Comparison of ENCODE assay signal across 18 cellular contexts in the genomic region with DNA sequence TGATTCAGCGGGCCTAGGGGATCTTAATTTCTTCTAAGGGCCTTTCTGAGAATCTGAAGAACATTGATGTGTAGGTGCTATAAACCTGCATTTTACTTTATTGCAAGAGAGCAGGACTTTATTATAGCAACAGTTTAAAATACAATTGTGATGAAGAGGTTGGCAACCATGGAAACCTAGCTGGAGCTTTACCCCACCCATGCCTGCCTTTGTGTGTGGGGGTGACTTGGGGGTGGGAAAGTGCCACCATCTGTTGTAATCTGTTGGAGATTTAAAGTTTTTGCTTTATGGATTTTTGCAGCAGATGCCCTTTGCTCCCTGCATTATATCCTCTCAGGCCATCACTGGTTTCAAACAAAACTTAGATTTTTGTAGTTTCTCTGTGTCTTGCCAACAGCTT.
"Had no signal": no experiment of that assay in that cellular context is flagged by ENCODE, and none has a peak within 500 bp of the region (broad histone marks: within the 10 kb centered on the region; RNA-seq: fewer than 3 reads in every experiment).

No MANE protein-coding gene starts in this region.

- H3K4me1 ChIP-seq: neural progenitor cell, right lobe of liver, upper lobe of right lung had no signal

- H3K9me3 Mint-ChIP-seq: activated naive CD4-positive, alpha-beta T cell treated with anti-CD3 and anti-CD28 coated beads for 36 hours; activated T-cell treated with anti-CD3 and anti-CD28 coated beads, Interleukin-2, amount 50 U/mL, for 4 hours; naive thymus-derived CD4-positive, alpha-beta T cell; neural progenitor cell; stimulated activated memory B cell treated with anti-CD40 and anti-IgM and Interleukin-4, amounts not matched to agents 10 μg/mL and 1 μg/mL and 100 μg/mL, for 72 hours; WTC11 had no signal

- H3K36me3 ChIP-seq: neural progenitor cell had no signal

- H3K4me2 ChIP-seq: neural progenitor cell had no signal

- H3K9me3 ChIP-seq: body of pancreas, heart left ventricle, left ventricle myocardium inferior, right lobe of liver, testis, upper lobe of right lung had no signal

- H3K27me3 Mint-ChIP-seq: naive thymus-derived CD4-positive, alpha-beta T cell; stimulated activated memory B cell treated with anti-CD40 and anti-IgM and Interleukin-4, amounts not matched to agents 10 μg/mL and 1 μg/mL and 100 μg/mL, for 72 hours had no signal

- H2AFZ ChIP-seq: neural progenitor cell had no signal

- H3K9ac ChIP-seq: neural progenitor cell had no signal

- ATAC-seq: activated T-cell treated with anti-CD3 and anti-CD28 coated beads, Interleukin-2, amount 50 U/mL, for 4 hours; body of pancreas; heart left ventricle; naive thymus-derived CD4-positive, alpha-beta T cell; right lobe of liver; stimulated activated memory B cell treated with anti-CD40 and anti-IgM and Interleukin-4, amounts not matched to agents 10 μg/mL and 1 μg/mL and 100 μg/mL, for 72 hours; upper lobe of right lung; WTC11 had no signal

- H3K27me3 ChIP-seq: body of pancreas, heart left ventricle, neural progenitor cell, right lobe of liver, testis, upper lobe of right lung had no signal

- H3K27ac ChIP-seq: body of pancreas, heart left ventricle, left ventricle myocardium inferior, neural progenitor cell, right lobe of liver, upper lobe of right lung had no signal

- H3K27ac Mint-ChIP-seq: activated naive CD4-positive, alpha-beta T cell treated with anti-CD3 and anti-CD28 coated beads for 36 hours; WTC11 had no signal

- DNase-seq: activated CD4-positive, alpha-beta T cell treated with anti-CD3 and anti-CD28 coated beads for 4 hours; activated CD8-positive, alpha-beta memory T cell treated with anti-CD3 and anti-CD28 coated beads, Interleukin-2, amount 50 U/mL, for 4 hours; activated naive CD4-positive, alpha-beta T cell treated with anti-CD3 and anti-CD28 coated beads for 36 hours; activated T-cell treated with anti-CD3 and anti-CD28 coated beads, Interleukin-2, amount 50 U/mL, for 4 hours; body of pancreas; erythroblast; heart left ventricle; left ventricle myocardium inferior; mammary epithelial cell; naive thymus-derived CD4-positive, alpha-beta T cell; right lobe of liver; small intestine; stimulated activated CD4-positive, alpha-beta T cell treated with anti-CD3 and anti-CD28 coated beads, Interleukin-4, amount 100 ng/mL, for 4 hours; testis; upper lobe of right lung had no signal

- H3K4me3 Mint-ChIP-seq: activated naive CD4-positive, alpha-beta T cell treated with anti-CD3 and anti-CD28 coated beads for 36 hours; activated T-cell treated with anti-CD3 and anti-CD28 coated beads, Interleukin-2, amount 50 U/mL, for 4 hours; naive thymus-derived CD4-positive, alpha-beta T cell; neural progenitor cell; stimulated activated memory B cell treated with anti-CD40 and anti-IgM and Interleukin-4, amounts not matched to agents 10 μg/mL and 1 μg/mL and 100 μg/mL, for 72 hours; WTC11 had no signal

- H3K4me3 ChIP-seq: body of pancreas, heart left ventricle, left ventricle myocardium inferior, neural progenitor cell, right lobe of liver, testis, upper lobe of right lung had no signal
